Comparison of ENCODE assay signal across 1 cellular context in genomic region chr14:22602011-22602410, GRCh38.
TF ChIP-seq lines count a peak whose summit lies in the region.

No MANE protein-coding gene starts in this region.

TF ChIP-seq in GM12878, 131 proteins besides CTCF, POLR2A, EP300 and RAD21:
- TF ChIP-seq RUNX3 (IDR thresholded peaks at IDR 0.05; ENCODE audit: low read length), result peak; percentile 57
- TF ChIP-seq RCOR1 (conservative IDR thresholded peaks at IDR 0.05; ENCODE audit: low read depth, low read length), result no peak
